1 cellular context compared by ENCODE assay signal in the genomic region with DNA sequence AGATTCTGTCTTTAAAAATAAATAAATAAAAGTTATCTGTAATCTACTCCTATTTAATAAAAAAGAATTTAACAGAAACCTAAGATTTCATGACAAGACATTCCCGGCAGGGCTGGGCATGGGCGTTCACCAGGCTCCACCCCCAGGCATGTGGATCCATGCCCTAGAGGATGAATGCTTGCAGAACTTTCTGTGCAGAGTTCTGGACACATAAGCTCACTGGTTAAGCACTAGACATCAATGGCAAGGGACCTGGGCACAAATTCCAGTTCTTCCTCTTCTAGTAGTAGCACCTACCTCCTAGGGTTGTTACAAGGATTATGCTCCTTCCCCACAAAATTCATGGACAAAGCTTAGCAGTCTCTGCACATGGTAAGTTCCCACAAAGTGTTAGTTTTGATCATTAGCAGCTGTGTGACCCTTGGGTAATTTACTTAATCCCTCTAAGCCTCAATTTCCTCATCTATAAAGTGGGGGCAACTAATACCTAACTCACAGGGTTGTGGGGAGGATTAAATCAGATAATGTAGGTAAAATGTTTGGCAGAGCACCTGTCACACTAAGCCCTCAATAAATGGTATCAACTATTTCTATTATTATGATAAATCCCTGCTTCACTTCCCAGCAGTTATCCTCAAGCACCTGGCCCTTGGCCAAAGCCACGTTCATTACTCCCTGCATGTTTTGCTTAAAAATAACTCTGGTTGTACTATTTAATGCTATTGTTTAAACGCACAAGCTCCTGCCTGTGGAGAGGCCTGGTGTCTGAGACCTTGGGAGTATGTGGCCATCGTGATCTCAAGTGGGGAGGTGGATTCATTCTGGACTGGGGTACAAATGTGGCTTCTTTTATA.
TF ChIP-seq lines count a peak whose summit lies in the region.

No MANE protein-coding gene starts in this region.

TF ChIP-seq in HEK293, 187 proteins besides CTCF, POLR2A, EP300 and RAD21 (continued from another document):
- no peak for TF ChIP-seq OSR2 (tag by site-specific recombination; IDR thresholded peaks at IDR 0.05)
- no peak for TF ChIP-seq ZBTB6 (tag by site-specific recombination; IDR thresholded peaks at IDR 0.05)
- peak; percentile 59 for TF ChIP-seq WT1 (tag by site-specific recombination; IDR thresholded peaks at IDR 0.05)
- TF ChIP-seq ZNF510 (tag by site-specific recombination; IDR thresholded peaks at IDR 0.05; ENCODE audit: insufficient replicate concordance), result no peak
- TF ChIP-seq IKZF3 (tag by site-specific recombination; IDR thresholded peaks at IDR 0.05), result no peak
TF ChIP-seq in HEK293: peak in this region for 2.
